In the genomic region with DNA sequence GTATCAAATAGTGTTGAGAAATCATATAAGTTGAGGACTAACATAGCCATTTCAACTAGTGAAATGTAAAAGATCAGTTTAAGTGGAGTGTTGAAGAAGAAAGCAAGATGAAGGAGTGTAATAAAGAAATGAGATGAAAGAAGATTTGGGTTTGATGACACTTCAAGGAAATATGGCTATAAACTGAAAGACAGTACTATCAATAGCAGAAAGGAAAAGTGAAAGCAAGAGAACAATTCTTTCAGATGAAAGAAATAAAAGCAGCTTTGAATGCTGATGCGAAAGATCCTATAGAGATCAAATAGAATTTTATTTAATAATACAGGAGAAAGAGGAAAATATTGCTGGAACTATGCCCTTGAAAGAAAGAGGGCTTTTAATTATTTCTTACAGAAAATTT, we compare ENCODE assay signal across 17 cellular contexts.
DNase-seq lines count a peak whose midpoint lies in the region; ATAC-seq and TF ChIP-seq lines count a peak whose summit lies in the region.
"Had no signal": no experiment of that assay in that cellular context is flagged by ENCODE, and none has a peak within 500 bp of the region (broad histone marks: within the 10 kb centered on the region; RNA-seq: fewer than 3 reads in every experiment).

No MANE protein-coding gene starts in this region.

- POLR2A ChIA-PET in CD8-positive, alpha-beta T cell (lab: Charles Lee), result interaction anchor here (0.7 to 3.2 kb wide), 8 partner anchors 8 to 998 kb away, joined by 3 to 44 read pairs (median 4); a partner anchor contains a TSS
- POLR2A ChIA-PET in PC-9 (lab: Charles Lee; ENCODE audit: unreplicated experiment), result interaction anchor here (0.7 kb wide), 1 partner anchor 739 kb away, joined by 4 read pairs; a partner anchor contains a TSS

- CTCF ChIA-PET in CD8-positive, alpha-beta T cell (lab: Charles Lee), result interaction anchor here (0.6 to 7.9 kb wide), 8 partner anchors 11 to 641 kb away, joined by 3 to 49 read pairs (median 6); no protein-coding TSS in a partner anchor
- CTCF ChIA-PET in PC-9 (lab: Charles Lee), result no interaction called here

- H3K4me2 ChIP-seq in BLaER1 (peak overlapping the region; percentile 70), hepatocyte (no peak overlapping the region), PC-9 (no peak overlapping the region)
- H3K4me2 ChIP-seq: SK-N-SH had no signal

- peak overlapping the region; percentile 33 for H3K4me3 Mint-ChIP-seq in CD8-positive, alpha-beta T cell
- H3K4me3 Mint-ChIP-seq in T-helper 17 cell, result peak overlapping the region; percentile 31
- peak overlapping the region; percentile 15 to 63 for H3K4me3 Mint-ChIP-seq in effector memory CD8-positive, alpha-beta T cell

- TF ChIP-seq CTCF in CD8-positive, alpha-beta T cell (IDR thresholded peaks at IDR 0.05), result no peak
- no peak for TF ChIP-seq CTCF in hepatocyte (IDR thresholded peaks at IDR 0.05; ENCODE audit: poor library complexity)
- TF ChIP-seq CTCF in PC-9 (conservative IDR thresholded peaks at IDR 0.05), result no peak

- H3K36me3 Mint-ChIP-seq in CD8-positive, alpha-beta T cell, result peaks cover 4% of the 10 kb centered on the region
- no peaks in the 10 kb centered on the region for H3K36me3 Mint-ChIP-seq in T-helper 17 cell (ENCODE audit: low read depth)
- peaks cover 27% of the 10 kb centered on the region for H3K36me3 Mint-ChIP-seq in effector memory CD8-positive, alpha-beta T cell (ENCODE audit: insufficient read depth)

- H3K9me2 ChIP-seq in hepatocyte (replicated peaks; ENCODE audit: insufficient read depth), result no peaks in the 10 kb centered on the region
- H3K9me2 ChIP-seq in PC-9 (ENCODE audit: insufficient read depth), result no peaks in the 10 kb centered on the region
- H3K9me2 ChIP-seq: SK-N-SH had no signal

- BruUV-seq in PC-9 (replicated peaks; lab: Mats Ljungman, UMichigan), result no TSS peak

- H3K27me3 ChIP-seq in BLaER1 (no peaks in the 10 kb centered on the region), hepatocyte (no peaks in the 10 kb centered on the region), PC-9 (ENCODE audit: insufficient read depth, low read depth) (no peaks in the 10 kb centered on the region)
- no peaks in the 10 kb centered on the region for H3K27me3 ChIP-seq in CD8-positive, alpha-beta T cell (ENCODE audit: insufficient read depth, low read length)
- H3K27me3 ChIP-seq: brain microvascular endothelial cell, pancreas, uterus had no signal

- intact Hi-C loops in CD8-positive, alpha-beta T cell (cut with DNase I, micrococcal nuclease), result loop anchor here (5.0 to 10.0 kb wide), 3 partner anchors 533 to 1728 kb away; no protein-coding TSS in a partner anchor
- intact Hi-C loops in PC-9 (cut with micrococcal nuclease; ENCODE audit: unreplicated experiment), result no loop called here

- H3K27ac ChIP-seq in BLaER1 (peak overlapping the region; percentile 70), hepatocyte (no peak overlapping the region), PC-9 (no peak overlapping the region)
- H3K27ac ChIP-seq in CD8-positive, alpha-beta T cell (ENCODE audit: low read depth, low read length), result peak overlapping the region; percentile 9
- H3K27ac ChIP-seq: brain microvascular endothelial cell, coronary artery, pancreas, uterus had no signal

- peak overlapping the region; percentile 80 for H3K27ac Mint-ChIP-seq in CD8-positive, alpha-beta T cell
- peak overlapping the region; percentile 75 for H3K27ac Mint-ChIP-seq in T-helper 17 cell
- peak overlapping the region; percentile 55 to 90 for H3K27ac Mint-ChIP-seq in effector memory CD8-positive, alpha-beta T cell

- H4K20me1 ChIP-seq in BLaER1, result no peaks in the 10 kb centered on the region
- H4K20me1 ChIP-seq in hepatocyte (ENCODE audit: insufficient read depth, poor library complexity, severe bottlenecking), result no peaks in the 10 kb centered on the region
- no peaks in the 10 kb centered on the region for H4K20me1 ChIP-seq in PC-9 (ENCODE audit: insufficient read depth)

- H3K4me1 Mint-ChIP-seq in CD8-positive, alpha-beta T cell (ENCODE audit: low read depth), result peaks cover 33% of the 10 kb centered on the region
- peaks cover 22% of the 10 kb centered on the region for H3K4me1 Mint-ChIP-seq in T-helper 17 cell
- H3K4me1 Mint-ChIP-seq in effector memory CD8-positive, alpha-beta T cell (ENCODE audit: low read depth in 2 of 2), result peaks cover 17 to 31% of the 10 kb centered on the region in 2 donors

- H3K9me3 Mint-ChIP-seq in CD8-positive, alpha-beta T cell, result no peaks in the 10 kb centered on the region
- H3K9me3 Mint-ChIP-seq in effector memory CD8-positive, alpha-beta T cell, result peaks cover 0 to 3% of the 10 kb centered on the region in 2 donors
- H3K9me3 Mint-ChIP-seq: activated naive CD4-positive, alpha-beta T cell treated with anti-CD3 and anti-CD28 coated beads, Interleukin-2, amount 50 U/mL, for 72 hours had no signal

- no peak for DNase-seq in CD8-positive, alpha-beta T cell
- DNase-seq in T-helper 17 cell (no peak), islet precursor cell (no peak), hepatocyte (ENCODE audit: low spot score) (no peak), PC-9 (no peak)
- DNase-seq in effector memory CD8-positive, alpha-beta T cell, result no peak
- DNase-seq: AML-193, brain microvascular endothelial cell, GF-D8, NCI-H1436 treated with DMSO at 0.1 percent for 48 hours, pancreas, SK-N-SH, substantia nigra, uterus had no signal

- no peak overlapping the region for H2AFZ ChIP-seq in hepatocyte
- no peak overlapping the region for H2AFZ ChIP-seq in PC-9

- H3K79me2 ChIP-seq in hepatocyte, result no peaks in the 10 kb centered on the region
- no peaks in the 10 kb centered on the region for H3K79me2 ChIP-seq in PC-9 (ENCODE audit: low read depth)

- ATAC-seq in CD8-positive, alpha-beta T cell, result peak; percentile 19
- ATAC-seq in T-helper 17 cell, result peak; percentile 39
- ATAC-seq in effector memory CD8-positive, alpha-beta T cell (replicated peaks), result no peak
- ATAC-seq: pancreas had no signal

- H3F3A ChIP-seq in PC-9 (ENCODE audit: insufficient read depth, low read depth), result peaks cover 24% of the 10 kb centered on the region

- peaks cover 35% of the 10 kb centered on the region for H3K4me1 ChIP-seq in BLaER1
- peaks cover 13% of the 10 kb centered on the region for H3K4me1 ChIP-seq in CD8-positive, alpha-beta T cell (ENCODE audit: insufficient read depth, low read length)
- H3K4me1 ChIP-seq in hepatocyte (ENCODE audit: insufficient read depth), result no peaks in the 10 kb centered on the region
- H3K4me1 ChIP-seq in PC-9 (replicated peaks; ENCODE audit: insufficient read depth), result 0 out of 2 replicates have a peak, but pooled peaks cover 5% of the 10 kb centered on the region
- H3K4me1 ChIP-seq: pancreas, uterus had no signal

- no peaks in the 10 kb centered on the region for H3K36me3 ChIP-seq in BLaER1
- no peaks in the 10 kb centered on the region for H3K36me3 ChIP-seq in CD8-positive, alpha-beta T cell (ENCODE audit: insufficient read depth, low read length)
- no peaks in the 10 kb centered on the region for H3K36me3 ChIP-seq in hepatocyte (replicated peaks; ENCODE audit: insufficient read depth, low read depth)
- H3K36me3 ChIP-seq in PC-9 (ENCODE audit: low read depth), result no peaks in the 10 kb centered on the region
- H3K36me3 ChIP-seq: brain microvascular endothelial cell, pancreas, uterus had no signal

- no peaks in the 10 kb centered on the region for H3K27me3 Mint-ChIP-seq in CD8-positive, alpha-beta T cell (ENCODE audit: low read depth)
- no peaks in the 10 kb centered on the region for H3K27me3 Mint-ChIP-seq in T-helper 17 cell
- no peaks in the 10 kb centered on the region for H3K27me3 Mint-ChIP-seq in effector memory CD8-positive, alpha-beta T cell

- no peak overlapping the region for H3K4me3 ChIP-seq in BLaER1
- H3K4me3 ChIP-seq in CD8-positive, alpha-beta T cell (ENCODE audit: low read depth, low read length), result no peak overlapping the region
- no peak overlapping the region for H3K4me3 ChIP-seq in hepatocyte
- no peak overlapping the region for H3K4me3 ChIP-seq in PC-9
- H3K4me3 ChIP-seq: coronary artery, pancreas, uterus had no signal

- 97% methylated on average over 1 of the region's 1 CpG for WGBS in hepatocyte (ENCODE audit: low lambda C conversion rate, missing lambda C conversion rate)

- no peaks in the 10 kb centered on the region for H3K9me3 ChIP-seq in BLaER1
- H3K9me3 ChIP-seq in CD8-positive, alpha-beta T cell (ENCODE audit: low read length), result no peaks in the 10 kb centered on the region
- H3K9me3 ChIP-seq in T-helper 17 cell (ENCODE audit: control insufficient read depth, low read length, poor library complexity, severe bottlenecking), result no peaks in the 10 kb centered on the region
- no peaks in the 10 kb centered on the region for H3K9me3 ChIP-seq in hepatocyte (ENCODE audit: low read depth)
- no peaks in the 10 kb centered on the region for H3K9me3 ChIP-seq in PC-9 (ENCODE audit: insufficient read depth, low read depth)
- H3K9me3 ChIP-seq: pancreas, SK-N-SH, uterus had no signal

- H3K9ac ChIP-seq in BLaER1, result peak overlapping the region; percentile 58
- H3K9ac ChIP-seq: SK-N-SH had no signal

Comparison
In these comparisons a context has a peak if more than half of its experiments do, and no peak if none do; other contexts are left out.
1. H3K27ac ChIP-seq: peak in BLaER1 (single experiment) and CD8-positive, alpha-beta T cell (single experiment); none in hepatocyte (single experiment) and PC-9 (single experiment).
2. Peak in every context shown above with its lines, with median percentiles within 50 percentile points of each other: H3K27ac Mint-ChIP-seq and H3K4me3 Mint-ChIP-seq.